ENCODE assay signal across 32 cellular contexts in the genomic region with DNA sequence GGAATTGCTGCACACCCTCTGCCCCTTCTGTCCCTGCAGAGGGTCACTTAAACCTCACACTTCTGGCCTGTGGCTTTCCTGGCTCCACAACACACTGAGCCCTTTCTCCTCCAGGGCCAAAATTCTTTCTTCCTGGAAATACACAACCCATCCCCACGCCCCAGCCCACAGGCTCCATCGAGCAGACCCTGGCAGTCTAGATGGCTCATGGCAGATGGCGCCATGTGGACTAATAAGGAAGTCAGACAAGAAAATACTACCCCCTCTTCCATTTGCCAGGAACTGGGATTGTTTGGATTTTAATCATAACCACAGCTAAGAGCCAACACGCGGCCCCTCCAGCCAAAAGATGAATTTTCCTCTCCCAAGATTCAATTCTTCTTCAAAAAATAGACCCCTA.
"Had no signal": no experiment of that assay in that cellular context is flagged by ENCODE, and none has a peak within 500 bp of the region (broad histone marks: within the 10 kb centered on the region; RNA-seq: fewer than 3 reads in every experiment).

No MANE protein-coding gene starts in this region.

- H3K27ac ChIP-seq: body of pancreas, breast epithelium, KMS-11, Peyer's patch, VCaP had no signal

- H3K27me3 ChIP-seq: body of pancreas, breast epithelium, Peyer's patch had no signal

- DNase-seq: activated B cell treated with CpG ODN at 0.5 μM for 24 hours; activated CD4-positive, alpha-beta memory T cell treated with anti-CD3 and anti-CD28 coated beads for 36 hours; activated CD4-positive, alpha-beta T cell treated with anti-CD3 and anti-CD28 coated beads for 4 hours; activated CD4-positive, alpha-beta T cell treated with anti-CD3 and anti-CD28 coated beads, Interleukin-2, amount 50 U/mL, for 1 hour; activated CD4-positive, CD25-positive, alpha-beta regulatory T cell treated with anti-CD3 and anti-CD28 coated beads, Interleukin-2, amount 50 U/mL, for 72 hours; activated CD8-positive, alpha-beta memory T cell treated with anti-CD3 and anti-CD28 coated beads, Interleukin-2, amount 50 U/mL, for 48 hours; activated effector memory CD4-positive, alpha-beta T cell treated with Interleukin-2 at 50 U/mL for 16 hours; activated naive CD4-positive, alpha-beta T cell treated with anti-CD3 and anti-CD28 coated beads, Interleukin-2, amount 10 ng/mL, durations not matched to agents 7 days and 5 days; activated naive CD8-positive, alpha-beta T cell treated with anti-CD3 and anti-CD28 coated beads, Interleukin-2, amount 50 U/mL, for 24 hours; activated T-cell treated with anti-CD3 and anti-CD28 coated beads, Interleukin-2, amount 50 U/mL, for 48 hours; anterior cingulate cortex; body of pancreas; NCI-H1048; NCI-H1105 treated with DMSO at 0.1 percent for 48 hours; NCI-H1436 treated with DMSO at 0.1 percent for 48 hours; NCI-H187 treated with DMSO at 0.1 percent for 48 hours; NCI-H2081; NCI-H2171 treated with DMSO at 0.1 percent for 48 hours; NCI-H2227 treated with DMSO at 0.1 percent for 48 hours; NCI-H524 treated with DMSO at 0.1 percent for 48 hours; PC-3; Peyer's patch; RPMI8226; SIG-M5; SW 1271; T-helper 1 cell; T-helper 2 cell; T-helper 9 cell had no signal

- H3K27me3 Mint-ChIP-seq: activated B cell treated with CpG ODN at 0.5 μM for 24 hours; activated CD4-positive, alpha-beta memory T cell treated with anti-CD3 and anti-CD28 coated beads for 36 hours; activated naive CD4-positive, alpha-beta T cell treated with anti-CD3 and anti-CD28 coated beads, Interleukin-2, amount 10 ng/mL, durations not matched to agents 7 days and 5 days; activated naive CD8-positive, alpha-beta T cell had no signal

- H3K36me3 Mint-ChIP-seq: activated CD4-positive, alpha-beta memory T cell treated with anti-CD3 and anti-CD28 coated beads for 36 hours; activated naive CD4-positive, alpha-beta T cell treated with anti-CD3 and anti-CD28 coated beads, Interleukin-2, amount 10 ng/mL, durations not matched to agents 7 days and 5 days; activated naive CD8-positive, alpha-beta T cell had no signal

- H3K4me1 ChIP-seq: body of pancreas, breast epithelium, Peyer's patch had no signal

- H3K4me3 ChIP-seq: body of pancreas, breast epithelium, Peyer's patch had no signal

- H3K9me3 Mint-ChIP-seq: activated B cell treated with CpG ODN at 0.5 μM for 24 hours; activated CD4-positive, alpha-beta memory T cell treated with anti-CD3 and anti-CD28 coated beads for 36 hours; activated naive CD4-positive, alpha-beta T cell treated with anti-CD3 and anti-CD28 coated beads, Interleukin-2, amount 10 ng/mL, durations not matched to agents 7 days and 5 days; activated naive CD8-positive, alpha-beta T cell treated with anti-CD3 and anti-CD28 coated beads, Interleukin-2, amount 50 U/mL, for 24 hours had no signal

- H3K9me3 ChIP-seq: body of pancreas, breast epithelium, Peyer's patch had no signal

- H3K4me2 ChIP-seq: KMS-11 had no signal

- H3K27ac Mint-ChIP-seq: activated B cell treated with CpG ODN at 0.5 μM for 24 hours; activated CD4-positive, alpha-beta memory T cell treated with anti-CD3 and anti-CD28 coated beads for 36 hours; activated naive CD4-positive, alpha-beta T cell treated with anti-CD3 and anti-CD28 coated beads, Interleukin-2, amount 10 ng/mL, durations not matched to agents 7 days and 5 days; activated naive CD8-positive, alpha-beta T cell; activated naive CD8-positive, alpha-beta T cell treated with anti-CD3 and anti-CD28 coated beads, Interleukin-2, amount 50 U/mL, for 24 hours had no signal

- H3K36me3 ChIP-seq: breast epithelium, Peyer's patch had no signal

- H3K9ac ChIP-seq: KMS-11 had no signal

- H3K4me3 Mint-ChIP-seq: activated B cell treated with CpG ODN at 0.5 μM for 24 hours; activated CD4-positive, alpha-beta memory T cell treated with anti-CD3 and anti-CD28 coated beads for 36 hours; activated naive CD4-positive, alpha-beta T cell treated with anti-CD3 and anti-CD28 coated beads, Interleukin-2, amount 10 ng/mL, durations not matched to agents 7 days and 5 days; activated naive CD8-positive, alpha-beta T cell; activated naive CD8-positive, alpha-beta T cell treated with anti-CD3 and anti-CD28 coated beads, Interleukin-2, amount 50 U/mL, for 24 hours had no signal

- H3K4me1 Mint-ChIP-seq: activated B cell treated with CpG ODN at 0.5 μM for 24 hours; activated naive CD4-positive, alpha-beta T cell treated with anti-CD3 and anti-CD28 coated beads, Interleukin-2, amount 10 ng/mL, durations not matched to agents 7 days and 5 days; activated naive CD8-positive, alpha-beta T cell treated with anti-CD3 and anti-CD28 coated beads, Interleukin-2, amount 50 U/mL, for 24 hours had no signal
